ENCODE assay signal across 1 cellular context in the genomic region with DNA sequence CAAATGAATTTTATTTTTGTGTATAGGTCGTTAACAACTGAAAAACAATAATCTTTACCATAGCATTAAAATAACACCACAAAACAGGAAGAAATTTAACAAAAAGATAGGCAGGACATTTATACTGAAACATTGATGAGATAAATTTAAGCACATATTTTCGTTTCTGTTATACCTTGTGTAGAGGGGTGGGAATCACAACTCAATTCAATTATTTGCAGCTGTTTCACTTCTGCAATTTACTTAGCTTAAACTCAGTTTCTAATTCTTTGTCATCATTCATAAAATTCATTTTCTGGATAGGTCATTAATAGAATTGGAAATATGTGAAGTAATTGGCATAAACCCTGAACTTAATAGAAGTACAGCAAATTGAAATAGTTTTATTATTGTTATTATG.
TF ChIP-seq lines count a peak whose summit lies in the region.

No MANE protein-coding gene starts in this region.

TF ChIP-seq in GM12878, 131 proteins besides CTCF, POLR2A, EP300 and RAD21 (continued from another document):
- TF ChIP-seq ATF2 (IDR thresholded peaks at IDR 0.05; ENCODE audit: low read length) (peak; percentile 72), BCL11A (IDR thresholded peaks at IDR 0.05; ENCODE audit: low read depth, low read length) (peak; percentile 49; the same call in 1 of the 2 replicates), SPI1 (IDR thresholded peaks at IDR 0.05; ENCODE audit: borderline replicate concordance, insufficient read depth, low read depth, low read length) (peak; percentile 96), MTA3 (IDR thresholded peaks at IDR 0.05; ENCODE audit: borderline replicate concordance, low read length) (peak; percentile 35; the same call in 1 of the 2 replicates), ATF7 (IDR thresholded peaks at IDR 0.05; ENCODE audit: low read depth) (peak; percentile 55; the same call in 1 of the 2 replicates), MEF2A (IDR thresholded peaks at IDR 0.05; ENCODE audit: insufficient read depth, low read depth, low read length) (peak; percentile 81; the same call in 1 of the 2 replicates), JUNB (IDR thresholded peaks at IDR 0.05) (peak; percentile 59), PAX8 (IDR thresholded peaks at IDR 0.05) (no peak), MEF2B (IDR thresholded peaks at IDR 0.05; ENCODE audit: partially characterized antibody, poor library complexity, severe bottlenecking) (peak; percentile 62), SIN3A (IDR thresholded peaks at IDR 0.05; ENCODE audit: low read depth, low read length) (no peak), IKZF2 (IDR thresholded peaks at IDR 0.05) (peak in 1 of 2 experiments; percentile 63; a peak in 3 of 4 replicates), E4F1 (IDR thresholded peaks at IDR 0.05; ENCODE audit: borderline replicate concordance, partially characterized antibody) (no peak), IKZF1 (conservative IDR thresholded peaks at IDR 0.05) (0 out of 2 replicates have a peak, but pooled peaks have one; percentile 13), CUX1 (IDR thresholded peaks at IDR 0.05; ENCODE audit: insufficient replicate concordance, low read depth, low read length) (peak; percentile 79)
